In the genomic region with DNA sequence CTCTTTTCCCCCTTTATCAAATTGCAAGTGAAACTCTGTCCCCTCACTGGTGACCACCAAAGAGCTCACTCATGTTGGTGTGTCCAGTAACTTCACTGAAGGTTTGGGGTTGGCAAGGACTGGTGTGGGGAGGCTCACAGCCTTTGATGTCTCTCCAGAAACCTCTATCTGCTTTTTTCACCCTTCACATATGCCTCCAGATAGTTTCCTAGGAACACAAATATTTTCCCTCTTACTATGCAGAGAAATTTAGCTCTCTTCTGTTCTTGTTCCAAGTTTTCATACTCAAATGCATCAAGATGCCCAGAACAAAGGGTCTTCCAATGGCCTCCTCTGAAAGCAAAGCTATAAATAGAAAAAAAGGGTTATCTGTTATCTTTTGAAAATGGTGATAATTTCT, we compare ENCODE assay signal across 24 cellular contexts. TPM values are rescaled to one million over a fixed set of nuclear protein-coding genes. Genes with fewer than 3 reads are reported as not detected.
A peak's percentile ranks its signal among the peaks of the same experiment; 100 is the strongest.
DNase-seq lines count a peak whose midpoint lies in the region; ATAC-seq and TF ChIP-seq lines count a peak whose summit lies in the region.
"Had no signal": no experiment of that assay in that cellular context is flagged by ENCODE, and none has a peak within 500 bp of the region (broad histone marks: within the 10 kb centered on the region; RNA-seq: fewer than 3 reads in every experiment).

No MANE protein-coding gene starts in this region.

- H3K27me3 Mint-ChIP-seq in osteocyte (ENCODE audit: unreplicated experiment), result no peaks in the 10 kb centered on the region
- H3K27me3 Mint-ChIP-seq: central memory CD8-positive, alpha-beta T cell had no signal

- intact Hi-C loops in left ventricle myocardium inferior (cut with micrococcal nuclease), result no loop called here

- H3K9me3 Mint-ChIP-seq in osteocyte (ENCODE audit: unreplicated experiment), result no peaks in the 10 kb centered on the region
- H3K9me3 Mint-ChIP-seq: activated T-cell treated with anti-CD3 and anti-CD28 coated beads, Interleukin-2, amount 50 U/mL, for 4 hours; central memory CD8-positive, alpha-beta T cell; immature natural killer cell; neural crest cell; T-helper 2 cell treated with Interferon-gamma antibody and Interleukin-4, amounts not matched to agents 5 μg/mL and 100 μg/mL, for 36 hours had no signal

- CTCF ChIA-PET in RWPE1 (lab: Yijun Ruan, JAX), result interaction anchor here (0.7 kb wide), 1 partner anchor 494 kb away, joined by 5 read pairs; no protein-coding TSS in a partner anchor

- peaks cover 28% of the 10 kb centered on the region for H3K4me1 Mint-ChIP-seq in osteocyte (ENCODE audit: unreplicated experiment)
- H3K4me1 Mint-ChIP-seq: central memory CD8-positive, alpha-beta T cell; neural crest cell had no signal

- DNase-seq in caudate nucleus (lab: John Stamatoyannopoulos, UW) (no peak), left ventricle myocardium inferior (no peak), osteocyte (ENCODE audit: extremely low spot score, unreplicated experiment) (no peak), NK-92 (lab: John Stamatoyannopoulos, UW; ENCODE audit: unreplicated experiment) (no peak), RWPE1 (ENCODE audit: low spot score) (no peak)
- DNase-seq: activated CD4-positive, alpha-beta T cell treated with anti-CD3 and anti-CD28 coated beads for 4 hours; activated naive CD4-positive, alpha-beta T cell; activated T-cell treated with anti-CD3 and anti-CD28 coated beads, Interleukin-2, amount 50 U/mL, for 4 hours; hippocampal formation; immature natural killer cell; NCI-H1105 treated with DMSO at 0.1 percent for 48 hours; NCI-H2029; NCI-H2227 treated with DMSO at 0.1 percent for 48 hours; NCI-H774; small intestine; stimulated activated CD4-positive, alpha-beta T cell treated with anti-CD3 and anti-CD28 coated beads, Interleukin-1b, Interleukin-23, amount 100 ng/mL, for 48 hours had no signal

- no peaks in the 10 kb centered on the region for H3K27me3 ChIP-seq in left ventricle myocardium inferior (ENCODE audit: low read depth)
- H3K27me3 ChIP-seq: adrenal gland had no signal

- peaks cover 2% of the 10 kb centered on the region for H3K9me3 ChIP-seq in left ventricle myocardium inferior (replicated peaks)
- H3K9me3 ChIP-seq: adrenal gland, HAP-1 had no signal

- POLR2A ChIA-PET in RWPE1 (lab: Yijun Ruan, JAX; ENCODE audit: low non-redundant PET), result no interaction called here

- peaks cover 48% of the 10 kb centered on the region for H3K4me1 ChIP-seq in left ventricle myocardium inferior
- H3K4me1 ChIP-seq: adrenal gland had no signal

- TF ChIP-seq CTCF in left ventricle myocardium inferior (IDR thresholded peaks at IDR 0.05; ENCODE audit: borderline replicate concordance), result no peak
- TF ChIP-seq CTCF in osteocyte (IDR thresholded peaks at IDR 0.05), result no peak
- TF ChIP-seq CTCF in RWPE1 (conservative IDR thresholded peaks at IDR 0.05; ENCODE audit: low read depth), result no peak

- H3K36me3 ChIP-seq in left ventricle myocardium inferior, result no peaks in the 10 kb centered on the region
- H3K36me3 ChIP-seq: adrenal gland, HAP-1 had no signal

- no peak overlapping the region for H3K4me3 Mint-ChIP-seq in osteocyte (ENCODE audit: unreplicated experiment)
- H3K4me3 Mint-ChIP-seq: activated T-cell treated with anti-CD3 and anti-CD28 coated beads, Interleukin-2, amount 50 U/mL, for 4 hours; central memory CD8-positive, alpha-beta T cell; immature natural killer cell; neural crest cell; T-helper 2 cell treated with Interferon-gamma antibody and Interleukin-4, amounts not matched to agents 5 μg/mL and 100 μg/mL, for 36 hours had no signal

- H3K27ac Mint-ChIP-seq in osteocyte (ENCODE audit: unreplicated experiment), result peak overlapping the region; percentile 73
- H3K27ac Mint-ChIP-seq: immature natural killer cell; T-helper 2 cell treated with Interferon-gamma antibody and Interleukin-4, amounts not matched to agents 5 μg/mL and 100 μg/mL, for 36 hours had no signal

- no peak for ATAC-seq in HG02885 (IDR thresholded peaks at IDR 0.05; ENCODE audit: poor library complexity, unreplicated experiment)
- ATAC-seq in GM18867 (IDR thresholded peaks at IDR 0.05; ENCODE audit: unreplicated experiment), result no peak
- ATAC-seq: activated T-cell treated with anti-CD3 and anti-CD28 coated beads, Interleukin-2, amount 50 U/mL, for 4 hours had no signal

- H3K27ac ChIP-seq in caudate nucleus (ENCODE audit: low read depth, low read length), result peak overlapping the region; percentile 80
- H3K27ac ChIP-seq in left ventricle myocardium inferior (replicated peaks), result peak overlapping the region; percentile 82
- no peak overlapping the region for H3K27ac ChIP-seq in RWPE1

- no peaks in the 10 kb centered on the region for H3K36me3 Mint-ChIP-seq in osteocyte (ENCODE audit: unreplicated experiment)

- H3K4me3 ChIP-seq in left ventricle myocardium inferior, result no peak overlapping the region
- H3K4me3 ChIP-seq: adrenal gland, HAP-1 had no signal

RNA-seq across cellular contexts. Expression of a gene that starts 20.7 kb away (rescaled TPM):
- 167 TPM for total RNA-seq in left ventricle myocardium inferior
- total RNA-seq in osteocyte, result 6.2 and 7.1 TPM in 2 replicates
- total RNA-seq: activated CD8-positive, alpha-beta memory T cell treated with anti-CD3 and anti-CD28 coated beads for 36 hours had no signal

Comparison
In these comparisons a context has a peak if more than half of its experiments do, and no peak if none do; other contexts are left out.
1. RNA of a gene that starts 20.7 kb away (total RNA-seq): 167 TPM in left ventricle myocardium inferior (single experiment); 6.2 to 7.1 TPM in osteocyte; every median in the first group is over 10 times any median in the second.